ENCODE assay signal across 8 cellular contexts in the genomic region with DNA sequence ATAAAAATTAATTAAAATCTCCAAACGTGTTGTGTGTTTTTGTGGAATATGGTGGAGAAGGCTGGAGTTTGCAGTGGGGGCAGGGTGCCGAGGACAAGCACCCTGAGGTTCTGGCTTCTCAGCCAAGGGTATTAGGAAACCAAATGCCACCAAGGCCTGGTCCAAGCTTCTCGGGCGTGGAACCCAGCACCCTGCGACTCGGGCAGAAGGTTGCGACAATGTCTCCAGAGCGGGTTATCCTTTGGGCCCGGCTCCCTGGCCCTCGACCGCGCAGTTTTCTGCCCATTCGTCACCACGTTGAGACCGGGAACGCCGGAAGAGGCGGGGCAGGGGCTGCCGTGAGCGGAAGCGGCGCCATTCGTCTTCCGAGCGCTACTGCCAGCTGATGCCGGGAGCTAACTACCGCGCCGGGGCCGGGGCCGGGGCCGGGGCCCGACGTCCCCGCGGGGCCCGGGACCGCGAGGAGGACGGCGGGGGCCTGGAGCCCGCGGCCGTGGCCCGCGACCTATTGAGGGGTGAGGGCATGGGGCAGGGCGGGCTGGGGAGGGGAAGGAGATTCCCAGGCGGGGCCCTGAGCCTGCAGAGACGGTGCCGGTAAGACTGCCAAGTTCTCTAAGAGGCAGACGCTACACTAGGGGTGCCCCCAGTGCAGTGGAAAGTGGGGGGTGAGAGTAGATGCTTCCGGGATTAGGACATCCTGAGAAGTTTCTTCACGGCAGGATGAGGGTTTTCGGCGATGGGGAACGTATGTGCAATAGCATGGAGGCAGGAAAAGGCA. TPM values are rescaled to one million over a fixed set of nuclear protein-coding genes. Genes with fewer than 3 reads are reported as not detected.
A peak's percentile ranks its signal among the peaks of the same experiment; 100 is the strongest.
DNase-seq lines count a peak whose midpoint lies in the region; ATAC-seq, FAIRE-seq and TF ChIP-seq lines count a peak whose summit lies in the region.

A gene with protein sequence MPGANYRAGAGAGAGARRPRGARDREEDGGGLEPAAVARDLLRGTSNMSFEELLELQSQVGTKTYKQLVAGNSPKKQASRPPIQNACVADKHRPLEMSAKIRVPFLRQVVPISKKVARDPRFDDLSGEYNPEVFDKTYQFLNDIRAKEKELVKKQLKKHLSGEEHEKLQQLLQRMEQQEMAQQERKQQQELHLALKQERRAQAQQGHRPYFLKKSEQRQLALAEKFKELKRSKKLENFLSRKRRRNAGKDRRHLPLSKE (plus strand): TSS at position 354 of the 778 bp plus-strand sequence. CDS start 32 bp downstream, at position 386.

- no peak for TF ChIP-seq CTCF in keratinocyte (optimal IDR thresholded peaks at IDR 0.05 in 1 of 3, IDR thresholded peaks at IDR 0.05 in 1 of 3, conservative IDR thresholded peaks at IDR 0.05 in 1 of 3; ENCODE audit: extremely low read depth in 1 of 3, insufficient read depth in 2 of 3, low read length in 3 of 3)

- H3K9me3 ChIP-seq in keratinocyte (ENCODE audit: control insufficient read depth, low read depth, low read length): no peaks in the 10 kb centered on the region

- peaks cover 28% of the 10 kb centered on the region for H3K36me3 Mint-ChIP-seq in central memory CD8-positive, alpha-beta T cell (ENCODE audit: insufficient read depth)

- H3K27me3 Mint-ChIP-seq in central memory CD8-positive, alpha-beta T cell: no peaks in the 10 kb centered on the region

- H3K4me1 ChIP-seq in keratinocyte (ENCODE audit: control insufficient read depth, extremely low read depth, insufficient read depth, low read length): peaks cover 8% of the 10 kb centered on the region

- DNase-seq in GM12892 (ENCODE audit: insufficient read length): peak; percentile 92
- peak; percentile 66 for DNase-seq in NCI-H2196 treated with DMSO at 0.1 percent for 48 hours (lab: John Stamatoyannopoulos, UW; ENCODE audit: unreplicated experiment)
- DNase-seq in activated CD4-positive, CD25-positive, alpha-beta regulatory T cell treated with anti-CD3 and anti-CD28 coated beads, Interleukin-2, amount 50 U/mL, for 16 hours (ENCODE audit: low read depth, low spot score): peak; percentile 47
- DNase-seq in central memory CD8-positive, alpha-beta T cell (ENCODE audit: low spot score in 2 of 2): peak; percentile 28 to 31
- no peak for DNase-seq in keratinocyte (ENCODE audit: low read depth, low spot score)
- peak; percentile 41 to 75 (median 48) for DNase-seq in stimulated activated CD4-positive, alpha-beta T cell treated with anti-CD3 and anti-CD28 coated beads, Interleukin-12 subunit alpha, Interleukin-12 subunit beta, amount 100 ng/mL, for 48 hours (ENCODE audit: low read depth in 2 of 3, low spot score in 1 of 3)

- peak within 1 kb of the TSS; percentile 89 for H3K4me3 Mint-ChIP-seq in central memory CD8-positive, alpha-beta T cell

- H4K20me1 ChIP-seq in keratinocyte (ENCODE audit: control insufficient read depth, extremely low read depth, insufficient read depth, low read length): no peaks in the 10 kb centered on the region

- H3K9me1 ChIP-seq in keratinocyte (ENCODE audit: control insufficient read depth, extremely low read depth, insufficient read depth, low read length): no peaks in the 10 kb centered on the region

- H3K4me3 ChIP-seq in keratinocyte (ENCODE audit: control insufficient read depth in 2 of 3, extremely low read depth in 1 of 3, insufficient read depth in 2 of 3, low read depth in 1 of 3, low read length in 3 of 3): peak within 1 kb of the TSS; percentile 83 to 99 (median 97)

- no peaks in the 10 kb centered on the region for H3K9me3 Mint-ChIP-seq in central memory CD8-positive, alpha-beta T cell

- H3K27me3 ChIP-seq in keratinocyte (ENCODE audit: control insufficient read depth, extremely low read depth, insufficient read depth, low read length): no peaks in the 10 kb centered on the region

- FAIRE-seq in GM12892 (lab: Jason Lieb, UNC) (peak; percentile 66), keratinocyte (lab: Jason Lieb, UNC) (no peak)

- peak within 1 kb of the TSS; percentile 90 for H3K4me2 ChIP-seq in keratinocyte (ENCODE audit: control insufficient read depth, extremely low read depth, insufficient read depth, low read depth, low read length)

- peaks cover 24 to 26% of the 10 kb centered on the region in 2 experiments for H3K36me3 ChIP-seq in keratinocyte (ENCODE audit: control insufficient read depth in 2 of 2, extremely low read depth in 1 of 2, insufficient read depth in 2 of 2, low read length in 2 of 2)

- peak within 1 kb of the TSS; percentile 80 for H3K27ac ChIP-seq in keratinocyte (ENCODE audit: control insufficient read depth, insufficient read depth, low read length)

- peaks cover 48% of the 10 kb centered on the region for H3K79me2 ChIP-seq in keratinocyte (ENCODE audit: control insufficient read depth, insufficient read depth, low read length)

- peak within 1 kb of the TSS; percentile 96 for H2AFZ ChIP-seq in keratinocyte (ENCODE audit: control insufficient read depth, low read length)

- ATAC-seq in HG02943 (IDR thresholded peaks at IDR 0.05; ENCODE audit: low read depth, unreplicated experiment) (peak; percentile 70), HG03097 (IDR thresholded peaks at IDR 0.05; ENCODE audit: low FRiP score, unreplicated experiment) (no peak)
- peak; percentile 78 for ATAC-seq in central memory CD8-positive, alpha-beta T cell (replicated peaks; ENCODE audit: extremely low read depth, poor library complexity, severe bottlenecking)

- peak; percentile 69 for TF ChIP-seq POLR2A in GM12892 (IDR thresholded peaks at IDR 0.05; ENCODE audit: low read depth, low read length)

- H3K9ac ChIP-seq in keratinocyte (ENCODE audit: control insufficient read depth, extremely low read depth, insufficient read depth, low read length): peak within 1 kb of the TSS; percentile 93

- H3K27ac Mint-ChIP-seq in central memory CD8-positive, alpha-beta T cell (ENCODE audit: low read depth): peak within 1 kb of the TSS; percentile 58

- H3K4me1 Mint-ChIP-seq in central memory CD8-positive, alpha-beta T cell: peaks cover 21% of the 10 kb centered on the region

- dilution Hi-C loops in keratinocyte (cut with MboI; ENCODE audit: extremely low pct_ligation_motif_present, low sequenced_read_pairs): no loop called here

RNA-seq across cellular contexts. Expression of the gene that starts here (rescaled TPM):
- 42.5 TPM for polyA plus RNA-seq in GM12892 (2012; ENCODE audit: missing spikeins)
- 57.1 to 101 TPM (median 67.5 TPM) in 3 replicates for polyA plus RNA-seq in keratinocyte
- 82.9 TPM for polyA plus RNA-seq in keratinocyte (2011; ENCODE audit: low read depth)
- 55.6 and 75.1 TPM in 2 replicates for polyA plus RNA-seq in keratinocyte (2011; cell fraction: cytosol; rRNA removed)
- polyA plus RNA-seq in keratinocyte (2011; cell fraction: nucleus; rRNA removed): 42.1 and 44.9 TPM in 2 replicates
- polyA plus RNA-seq in keratinocyte (2012; ENCODE audit: low replicate concordance): 47.1 and 102 TPM in 2 replicates
- polyA minus RNA-seq in keratinocyte: 34.9 to 68.6 TPM (median 53.6 TPM) in 3 replicates
- polyA minus RNA-seq in keratinocyte (2011; cell fraction: cytosol; rRNA and poly(A)+ RNA removed): 42.0 TPM
- polyA minus RNA-seq in keratinocyte (2011; cell fraction: nucleus; rRNA and poly(A)+ RNA removed): 13.5 and 25.3 TPM in 2 replicates
